In genomic region chr22:20937031-20937793, GRCh38 we compare ENCODE assay signal across 11 cellular contexts. TPM values are rescaled to one million over a fixed set of nuclear protein-coding genes. Genes with fewer than 3 reads are reported as not detected.
A peak's percentile ranks its signal among the peaks of the same experiment; 100 is the strongest.
DNase-seq lines count a peak whose midpoint lies in the region; ATAC-seq and TF ChIP-seq lines count a peak whose summit lies in the region.
"Had no signal": no experiment of that assay in that cellular context is flagged by ENCODE, and none has a peak within 500 bp of the region (broad histone marks: within the 10 kb centered on the region; RNA-seq: fewer than 3 reads in every experiment).

No MANE protein-coding gene starts in this region.

- peak; percentile 11 for DNase-seq in DMS53 treated with DMSO at 0.1 percent for 48 hours (lab: John Stamatoyannopoulos, UW; ENCODE audit: unreplicated experiment)
- peak; percentile 59 for DNase-seq in NCI-H2029 (lab: John Stamatoyannopoulos, UW)
- no peak for DNase-seq in foreskin keratinocyte
- DNase-seq in DMS 273 (lab: John Stamatoyannopoulos, UW; ENCODE audit: unreplicated experiment), result no peak
- no peak for DNase-seq in T-helper 1 cell
- DNase-seq in ecto neural progenitor cell (ENCODE audit: low spot score), result no peak
- DNase-seq: brain microvascular endothelial cell, kidney, MM.1S, NCI-H524 had no signal

- H3K4me3 ChIP-seq in rectal smooth muscle tissue (ENCODE audit: low read length), result peak overlapping the region; percentile 28

- no peak overlapping the region for H3K9ac ChIP-seq in rectal smooth muscle tissue (ENCODE audit: low read length)

- TF ChIP-seq CTCF in foreskin keratinocyte (conservative IDR thresholded peaks at IDR 0.05), result no peak

- peaks cover 17% of the 10 kb centered on the region for H3K36me3 ChIP-seq in rectal smooth muscle tissue (ENCODE audit: control insufficient read depth, insufficient read depth, low read length)

- H3K4me1 ChIP-seq in foreskin keratinocyte (peaks cover 25% of the 10 kb centered on the region), rectal smooth muscle tissue (ENCODE audit: control insufficient read depth, insufficient read depth, low read length) (peaks cover 7% of the 10 kb centered on the region)

- no peak overlapping the region for H3K27ac ChIP-seq in foreskin keratinocyte
- no peak overlapping the region for H3K27ac ChIP-seq in rectal smooth muscle tissue (ENCODE audit: low read depth, low read length)
- H3K27ac ChIP-seq: brain microvascular endothelial cell had no signal

- peak; percentile 39 for ATAC-seq in foreskin keratinocyte

- no peaks in the 10 kb centered on the region for H3K27me3 ChIP-seq in foreskin keratinocyte
- H3K27me3 ChIP-seq in rectal smooth muscle tissue (ENCODE audit: control insufficient read depth, insufficient read depth, low read length), result no peaks in the 10 kb centered on the region
- H3K27me3 ChIP-seq: brain microvascular endothelial cell had no signal

RNA-seq across cellular contexts. Expression of gene CRKL, which starts 20.0 kb away (rescaled TPM):
- 63.4 and 64.7 TPM in 2 replicates for total RNA-seq in foreskin keratinocyte
- polyA plus RNA-seq in foreskin keratinocyte, result 18.0 and 22.1 TPM in 2 replicates

RNA-seq across cellular contexts. Expression of gene AIFM3, which starts 29.8 kb away (rescaled TPM):
- total RNA-seq in foreskin keratinocyte, result 0.78 and 1.5 TPM in 2 replicates
- 0.74 and 1.7 TPM in 2 replicates for polyA plus RNA-seq in foreskin keratinocyte

RNA-seq across cellular contexts. Expression of gene LZTR1, which starts 44.9 kb away (rescaled TPM):
- total RNA-seq in foreskin keratinocyte, result 37.8 and 39.9 TPM in 2 replicates
- 25.2 and 26.2 TPM in 2 replicates for polyA plus RNA-seq in foreskin keratinocyte

Comparison
In these comparisons a context has a peak if more than half of its experiments do, and no peak if none do; other contexts are left out.
1. DNase-seq: peak in DMS53 treated with DMSO at 0.1 percent for 48 hours (single experiment) and NCI-H2029 (single experiment); none in foreskin keratinocyte (0 of 2), DMS 273 (single experiment), T-helper 1 cell (0 of 5) and ecto neural progenitor cell (single experiment).